ENCODE assay signal across 3 cellular contexts in the genomic region with DNA sequence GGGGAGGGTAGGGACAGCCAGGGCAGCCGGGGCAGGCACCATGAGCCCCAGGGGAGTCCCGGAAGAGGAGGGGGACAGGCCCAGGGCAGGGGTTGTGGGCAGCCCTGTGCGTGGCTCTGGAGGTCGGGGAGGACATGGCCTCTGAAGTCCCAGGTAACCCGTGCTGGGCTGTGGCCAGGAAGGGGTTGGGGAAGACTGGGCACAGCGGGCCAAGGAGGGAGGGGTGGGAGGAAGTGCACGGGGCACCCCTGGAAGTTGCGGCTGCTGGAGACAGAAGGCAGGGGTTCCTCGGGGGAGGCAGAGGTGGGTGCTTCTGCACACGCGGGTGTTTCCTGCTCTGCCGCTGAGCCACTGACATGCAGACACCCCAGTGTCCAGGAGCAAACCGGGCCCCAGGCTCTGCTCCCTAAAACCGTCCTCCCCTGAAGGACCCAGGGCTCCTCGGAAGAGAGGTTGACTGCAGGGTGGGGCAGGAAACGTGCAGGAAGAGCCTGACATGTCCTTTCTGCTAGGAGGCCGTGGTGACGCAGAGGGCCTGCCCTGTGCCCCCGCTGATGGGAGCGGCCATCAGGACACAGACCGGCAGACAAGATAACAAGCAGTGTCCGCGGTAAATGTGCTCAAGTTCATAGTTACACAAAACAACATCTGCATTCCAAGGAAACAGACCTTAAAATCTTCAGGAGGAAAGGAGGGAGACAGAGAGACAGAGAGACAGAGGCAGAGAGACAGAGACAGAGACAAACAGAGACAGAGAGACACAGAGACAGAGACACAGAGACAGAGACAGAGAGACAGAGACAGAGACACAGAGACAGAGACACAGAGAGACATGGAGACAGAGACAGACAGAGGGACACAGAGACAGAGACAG.
TF ChIP-seq lines count a peak whose summit lies in the region.

No MANE protein-coding gene starts in this region.

TF ChIP-seq in SK-N-SH, 30 proteins besides CTCF, POLR2A, EP300 and RAD21:
- TF ChIP-seq TAF1 (IDR thresholded peaks at IDR 0.05; ENCODE audit: borderline replicate concordance, low read depth, low read length) (no peak), POLR2AphosphoS5 (IDR thresholded peaks at IDR 0.05; ENCODE audit: low read depth, low read length) (no peak), MEF2A (IDR thresholded peaks at IDR 0.05; ENCODE audit: borderline replicate concordance, low read depth) (no peak), RCOR1 (IDR thresholded peaks at IDR 0.05; ENCODE audit: low read length) (no peak), FOSL2 (IDR thresholded peaks at IDR 0.05; ENCODE audit: borderline replicate concordance, low read depth) (no peak), SIN3A (IDR thresholded peaks at IDR 0.05; ENCODE audit: borderline replicate concordance, low read depth, low read length) (no peak), SMC3 (IDR thresholded peaks at IDR 0.05; ENCODE audit: low read depth, low read length) (no peak), RXRA (IDR thresholded peaks at IDR 0.05; ENCODE audit: borderline replicate concordance, low read depth) (no peak), GABPA (IDR thresholded peaks at IDR 0.05; ENCODE audit: low read depth) (no peak), YY1 (IDR thresholded peaks at IDR 0.05; ENCODE audit: low read depth) (no peak), MXI1 (IDR thresholded peaks at IDR 0.05; ENCODE audit: low read depth, low read length) (no peak)
- TF ChIP-seq, protein P1, sequence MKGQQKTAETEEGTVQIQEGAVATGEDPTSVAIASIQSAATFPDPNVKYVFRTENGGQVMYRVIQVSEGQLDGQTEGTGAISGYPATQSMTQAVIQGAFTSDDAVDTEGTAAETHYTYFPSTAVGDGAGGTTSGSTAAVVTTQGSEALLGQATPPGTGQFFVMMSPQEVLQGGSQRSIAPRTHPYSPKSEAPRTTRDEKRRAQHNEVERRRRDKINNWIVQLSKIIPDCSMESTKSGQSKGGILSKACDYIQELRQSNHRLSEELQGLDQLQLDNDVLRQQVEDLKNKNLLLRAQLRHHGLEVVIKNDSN (IDR thresholded peaks at IDR 0.05; ENCODE audit: borderline replicate concordance, low read depth), result no peak
- TF ChIP-seq, protein P2, sequence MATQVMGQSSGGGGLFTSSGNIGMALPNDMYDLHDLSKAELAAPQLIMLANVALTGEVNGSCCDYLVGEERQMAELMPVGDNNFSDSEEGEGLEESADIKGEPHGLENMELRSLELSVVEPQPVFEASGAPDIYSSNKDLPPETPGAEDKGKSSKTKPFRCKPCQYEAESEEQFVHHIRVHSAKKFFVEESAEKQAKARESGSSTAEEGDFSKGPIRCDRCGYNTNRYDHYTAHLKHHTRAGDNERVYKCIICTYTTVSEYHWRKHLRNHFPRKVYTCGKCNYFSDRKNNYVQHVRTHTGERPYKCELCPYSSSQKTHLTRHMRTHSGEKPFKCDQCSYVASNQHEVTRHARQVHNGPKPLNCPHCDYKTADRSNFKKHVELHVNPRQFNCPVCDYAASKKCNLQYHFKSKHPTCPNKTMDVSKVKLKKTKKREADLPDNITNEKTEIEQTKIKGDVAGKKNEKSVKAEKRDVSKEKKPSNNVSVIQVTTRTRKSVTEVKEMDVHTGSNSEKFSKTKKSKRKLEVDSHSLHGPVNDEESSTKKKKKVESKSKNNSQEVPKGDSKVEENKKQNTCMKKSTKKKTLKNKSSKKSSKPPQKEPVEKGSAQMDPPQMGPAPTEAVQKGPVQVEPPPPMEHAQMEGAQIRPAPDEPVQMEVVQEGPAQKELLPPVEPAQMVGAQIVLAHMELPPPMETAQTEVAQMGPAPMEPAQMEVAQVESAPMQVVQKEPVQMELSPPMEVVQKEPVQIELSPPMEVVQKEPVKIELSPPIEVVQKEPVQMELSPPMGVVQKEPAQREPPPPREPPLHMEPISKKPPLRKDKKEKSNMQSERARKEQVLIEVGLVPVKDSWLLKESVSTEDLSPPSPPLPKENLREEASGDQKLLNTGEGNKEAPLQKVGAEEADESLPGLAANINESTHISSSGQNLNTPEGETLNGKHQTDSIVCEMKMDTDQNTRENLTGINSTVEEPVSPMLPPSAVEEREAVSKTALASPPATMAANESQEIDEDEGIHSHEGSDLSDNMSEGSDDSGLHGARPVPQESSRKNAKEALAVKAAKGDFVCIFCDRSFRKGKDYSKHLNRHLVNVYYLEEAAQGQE (IDR thresholded peaks at IDR 0.05; ENCODE audit: low read depth, low read length), result no peak
- TF ChIP-seq, protein P3, sequence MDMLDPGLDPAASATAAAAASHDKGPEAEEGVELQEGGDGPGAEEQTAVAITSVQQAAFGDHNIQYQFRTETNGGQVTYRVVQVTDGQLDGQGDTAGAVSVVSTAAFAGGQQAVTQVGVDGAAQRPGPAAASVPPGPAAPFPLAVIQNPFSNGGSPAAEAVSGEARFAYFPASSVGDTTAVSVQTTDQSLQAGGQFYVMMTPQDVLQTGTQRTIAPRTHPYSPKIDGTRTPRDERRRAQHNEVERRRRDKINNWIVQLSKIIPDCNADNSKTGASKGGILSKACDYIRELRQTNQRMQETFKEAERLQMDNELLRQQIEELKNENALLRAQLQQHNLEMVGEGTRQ (IDR thresholded peaks at IDR 0.05; ENCODE audit: borderline replicate concordance, low read depth, low read length), result no peak

TF ChIP-seq in SK-N-SH treated with all-trans-retinoic acid at 6 μM for 48 hours, 23 proteins besides CTCF, POLR2A, EP300 and RAD21:
- no peak for TF ChIP-seq SNAI2 (CRISPR knock-in tag; IDR thresholded peaks at IDR 0.05)
- no peak for TF ChIP-seq GLIS3 (CRISPR knock-in tag; IDR thresholded peaks at IDR 0.05)
- no peak for TF ChIP-seq ISL1 (CRISPR knock-in tag; IDR thresholded peaks at IDR 0.05)
- no peak for TF ChIP-seq TCF4 (CRISPR knock-in tag; IDR thresholded peaks at IDR 0.05; ENCODE audit: borderline replicate concordance)
- no peak for TF ChIP-seq RARB (CRISPR knock-in tag; IDR thresholded peaks at IDR 0.05)
- TF ChIP-seq ZC3H10 (CRISPR knock-in tag; IDR thresholded peaks at IDR 0.05), result no peak
- TF ChIP-seq ZNF8 (CRISPR knock-in tag; IDR thresholded peaks at IDR 0.05), result no peak
- TF ChIP-seq ESRRG (CRISPR knock-in tag; IDR thresholded peaks at IDR 0.05), result no peak
- TF ChIP-seq OSR1 (CRISPR knock-in tag; IDR thresholded peaks at IDR 0.05), result no peak
- no peak for TF ChIP-seq TOX (CRISPR knock-in tag; IDR thresholded peaks at IDR 0.05; ENCODE audit: borderline replicate concordance)
- no peak for TF ChIP-seq ARNTL (CRISPR knock-in tag; IDR thresholded peaks at IDR 0.05; ENCODE audit: borderline replicate concordance, low read depth)
- TF ChIP-seq, protein P4, sequence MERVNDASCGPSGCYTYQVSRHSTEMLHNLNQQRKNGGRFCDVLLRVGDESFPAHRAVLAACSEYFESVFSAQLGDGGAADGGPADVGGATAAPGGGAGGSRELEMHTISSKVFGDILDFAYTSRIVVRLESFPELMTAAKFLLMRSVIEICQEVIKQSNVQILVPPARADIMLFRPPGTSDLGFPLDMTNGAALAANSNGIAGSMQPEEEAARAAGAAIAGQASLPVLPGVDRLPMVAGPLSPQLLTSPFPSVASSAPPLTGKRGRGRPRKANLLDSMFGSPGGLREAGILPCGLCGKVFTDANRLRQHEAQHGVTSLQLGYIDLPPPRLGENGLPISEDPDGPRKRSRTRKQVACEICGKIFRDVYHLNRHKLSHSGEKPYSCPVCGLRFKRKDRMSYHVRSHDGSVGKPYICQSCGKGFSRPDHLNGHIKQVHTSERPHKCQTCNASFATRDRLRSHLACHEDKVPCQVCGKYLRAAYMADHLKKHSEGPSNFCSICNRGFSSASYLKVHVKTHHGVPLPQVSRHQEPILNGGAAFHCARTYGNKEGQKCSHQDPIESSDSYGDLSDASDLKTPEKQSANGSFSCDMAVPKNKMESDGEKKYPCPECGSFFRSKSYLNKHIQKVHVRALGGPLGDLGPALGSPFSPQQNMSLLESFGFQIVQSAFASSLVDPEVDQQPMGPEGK (CRISPR knock-in tag; IDR thresholded peaks at IDR 0.05; ENCODE audit: borderline replicate concordance), result no peak

TF ChIP-seq in HepG2, 621 proteins besides CTCF, POLR2A, EP300 and RAD21 (continues in another document):
- TF ChIP-seq SP5 (CRISPR knock-in tag; IDR thresholded peaks at IDR 0.05; ENCODE audit: borderline replicate concordance, low read depth) (no peak), HNRNPH1 (optimal IDR thresholded peaks at IDR 0.05; ENCODE audit: low read depth, low read length) (no peak), ZNF577 (CRISPR knock-in tag; IDR thresholded peaks at IDR 0.05; ENCODE audit: borderline replicate concordance, low read depth) (no peak), ZNF350 (CRISPR knock-in tag; IDR thresholded peaks at IDR 0.05; ENCODE audit: borderline replicate concordance, low read depth) (no peak), SSRP1 (CRISPR knock-in tag; IDR thresholded peaks at IDR 0.05) (no peak), REXO4 (CRISPR knock-in tag; IDR thresholded peaks at IDR 0.05; ENCODE audit: borderline replicate concordance) (no peak), HDAC6 (IDR thresholded peaks at IDR 0.05; ENCODE audit: low read depth, low read length) (no peak), ZSCAN20 (CRISPR knock-in tag; IDR thresholded peaks at IDR 0.05; ENCODE audit: borderline replicate concordance) (no peak), LCORL (IDR thresholded peaks at IDR 0.05) (no peak), LCORL (CRISPR knock-in tag; IDR thresholded peaks at IDR 0.05) (peak; percentile 24; the same call in 1 of the 2 replicates), ZKSCAN1 (IDR thresholded peaks at IDR 0.05; ENCODE audit: low read length) (no peak), ETV6 (CRISPR knock-in tag; conservative IDR thresholded peaks at IDR 0.05) (no peak), ZNF629 (CRISPR knock-in tag; conservative IDR thresholded peaks at IDR 0.05) (no peak), ISX (CRISPR knock-in tag; conservative IDR thresholded peaks at IDR 0.05) (no peak)
- TF ChIP-seq, protein P5, sequence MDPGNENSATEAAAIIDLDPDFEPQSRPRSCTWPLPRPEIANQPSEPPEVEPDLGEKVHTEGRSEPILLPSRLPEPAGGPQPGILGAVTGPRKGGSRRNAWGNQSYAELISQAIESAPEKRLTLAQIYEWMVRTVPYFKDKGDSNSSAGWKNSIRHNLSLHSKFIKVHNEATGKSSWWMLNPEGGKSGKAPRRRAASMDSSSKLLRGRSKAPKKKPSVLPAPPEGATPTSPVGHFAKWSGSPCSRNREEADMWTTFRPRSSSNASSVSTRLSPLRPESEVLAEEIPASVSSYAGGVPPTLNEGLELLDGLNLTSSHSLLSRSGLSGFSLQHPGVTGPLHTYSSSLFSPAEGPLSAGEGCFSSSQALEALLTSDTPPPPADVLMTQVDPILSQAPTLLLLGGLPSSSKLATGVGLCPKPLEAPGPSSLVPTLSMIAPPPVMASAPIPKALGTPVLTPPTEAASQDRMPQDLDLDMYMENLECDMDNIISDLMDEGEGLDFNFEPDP (CRISPR knock-in tag; conservative IDR thresholded peaks at IDR 0.05), result 0 out of 2 replicates have a peak, but pooled peaks have one; percentile 69
- TF ChIP-seq, protein P6, sequence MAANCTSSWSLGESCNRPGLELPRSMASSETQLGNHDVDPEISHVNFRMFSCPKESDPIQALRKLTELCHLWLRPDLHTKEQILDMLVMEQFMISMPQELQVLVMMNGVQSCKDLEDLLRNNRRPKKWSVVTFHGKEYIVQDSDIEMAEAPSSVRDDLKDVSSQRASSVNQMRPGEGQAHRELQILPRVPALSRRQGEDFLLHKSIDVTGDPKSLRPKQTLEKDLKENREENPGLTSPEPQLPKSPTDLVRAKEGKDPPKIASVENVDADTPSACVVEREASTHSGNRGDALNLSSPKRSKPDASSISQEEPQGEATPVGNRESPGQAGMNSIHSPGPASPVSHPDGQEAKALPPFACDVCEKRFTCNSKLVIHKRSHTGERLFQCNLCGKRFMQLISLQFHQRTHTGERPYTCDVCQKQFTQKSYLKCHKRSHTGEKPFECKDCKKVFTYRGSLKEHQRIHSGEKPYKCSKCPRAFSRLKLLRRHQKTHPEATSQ (CRISPR knock-in tag; IDR thresholded peaks at IDR 0.05; ENCODE audit: borderline replicate concordance), result no peak
- TF ChIP-seq, protein P7, sequence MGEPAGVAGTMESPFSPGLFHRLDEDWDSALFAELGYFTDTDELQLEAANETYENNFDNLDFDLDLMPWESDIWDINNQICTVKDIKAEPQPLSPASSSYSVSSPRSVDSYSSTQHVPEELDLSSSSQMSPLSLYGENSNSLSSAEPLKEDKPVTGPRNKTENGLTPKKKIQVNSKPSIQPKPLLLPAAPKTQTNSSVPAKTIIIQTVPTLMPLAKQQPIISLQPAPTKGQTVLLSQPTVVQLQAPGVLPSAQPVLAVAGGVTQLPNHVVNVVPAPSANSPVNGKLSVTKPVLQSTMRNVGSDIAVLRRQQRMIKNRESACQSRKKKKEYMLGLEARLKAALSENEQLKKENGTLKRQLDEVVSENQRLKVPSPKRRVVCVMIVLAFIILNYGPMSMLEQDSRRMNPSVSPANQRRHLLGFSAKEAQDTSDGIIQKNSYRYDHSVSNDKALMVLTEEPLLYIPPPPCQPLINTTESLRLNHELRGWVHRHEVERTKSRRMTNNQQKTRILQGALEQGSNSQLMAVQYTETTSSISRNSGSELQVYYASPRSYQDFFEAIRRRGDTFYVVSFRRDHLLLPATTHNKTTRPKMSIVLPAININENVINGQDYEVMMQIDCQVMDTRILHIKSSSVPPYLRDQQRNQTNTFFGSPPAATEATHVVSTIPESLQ (CRISPR knock-in tag; conservative IDR thresholded peaks at IDR 0.05), result no peak
- TF ChIP-seq, protein P8, sequence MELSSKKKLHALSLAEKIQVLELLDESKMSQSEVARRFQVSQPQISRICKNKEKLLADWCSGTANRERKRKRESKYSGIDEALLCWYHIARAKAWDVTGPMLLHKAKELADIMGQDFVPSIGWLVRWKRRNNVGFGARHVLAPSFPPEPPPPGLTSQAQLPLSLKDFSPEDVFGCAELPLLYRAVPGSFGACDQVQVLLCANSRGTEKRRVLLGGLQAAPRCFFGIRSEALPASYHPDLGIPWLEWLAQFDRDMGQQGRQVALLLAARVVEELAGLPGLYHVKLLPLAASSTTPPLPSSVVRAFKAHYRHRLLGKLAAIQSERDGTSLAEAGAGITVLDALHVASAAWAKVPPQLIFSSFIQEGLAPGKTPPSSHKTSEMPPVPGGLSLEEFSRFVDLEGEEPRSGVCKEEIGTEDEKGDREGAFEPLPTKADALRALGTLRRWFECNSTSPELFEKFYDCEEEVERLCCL (CRISPR knock-in tag; IDR thresholded peaks at IDR 0.05; ENCODE audit: borderline replicate concordance), result 0 out of 2 replicates have a peak, but pooled peaks have one; percentile 48
- TF ChIP-seq, protein P9, sequence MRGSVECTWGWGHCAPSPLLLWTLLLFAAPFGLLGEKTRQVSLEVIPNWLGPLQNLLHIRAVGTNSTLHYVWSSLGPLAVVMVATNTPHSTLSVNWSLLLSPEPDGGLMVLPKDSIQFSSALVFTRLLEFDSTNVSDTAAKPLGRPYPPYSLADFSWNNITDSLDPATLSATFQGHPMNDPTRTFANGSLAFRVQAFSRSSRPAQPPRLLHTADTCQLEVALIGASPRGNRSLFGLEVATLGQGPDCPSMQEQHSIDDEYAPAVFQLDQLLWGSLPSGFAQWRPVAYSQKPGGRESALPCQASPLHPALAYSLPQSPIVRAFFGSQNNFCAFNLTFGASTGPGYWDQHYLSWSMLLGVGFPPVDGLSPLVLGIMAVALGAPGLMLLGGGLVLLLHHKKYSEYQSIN (CRISPR knock-in tag; IDR thresholded peaks at IDR 0.05; ENCODE audit: borderline replicate concordance), result no peak
- TF ChIP-seq, protein P10, sequence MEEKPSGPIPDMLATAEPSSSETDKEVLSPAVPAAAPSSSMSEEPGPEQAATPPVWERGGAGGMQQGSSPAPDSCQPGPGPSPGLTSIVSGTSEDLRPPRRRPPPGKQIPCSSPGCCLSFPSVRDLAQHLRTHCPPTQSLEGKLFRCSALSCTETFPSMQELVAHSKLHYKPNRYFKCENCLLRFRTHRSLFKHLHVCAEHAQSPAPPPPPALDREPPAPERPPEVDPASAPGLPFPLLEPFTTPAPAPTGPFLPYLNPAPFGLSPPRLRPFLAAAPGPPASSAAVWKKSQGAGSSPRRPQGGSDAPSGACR (CRISPR knock-in tag; IDR thresholded peaks at IDR 0.05), result no peak
